1 cellular context compared by ENCODE assay signal in the genomic region with DNA sequence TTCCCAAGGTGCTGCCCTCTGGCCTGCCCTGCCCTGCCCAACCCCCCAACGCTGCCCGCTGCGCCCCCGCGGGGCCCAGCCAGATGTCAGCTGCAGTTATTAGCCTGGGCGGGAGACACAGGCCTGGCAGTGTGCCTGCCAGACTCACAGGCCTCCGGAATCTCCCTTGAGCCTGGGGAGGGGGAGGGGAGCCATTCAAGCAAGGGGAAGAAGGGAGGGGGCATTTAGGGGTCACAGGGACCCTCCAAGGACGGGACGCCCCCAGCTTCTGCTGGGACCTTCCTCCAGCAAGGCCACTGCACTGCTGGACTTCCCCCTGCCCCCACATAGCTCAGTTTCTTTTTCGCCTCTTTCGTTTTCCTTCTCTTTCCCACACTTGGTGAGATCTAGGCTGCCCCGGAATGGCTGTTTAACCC.
TF ChIP-seq lines count a peak whose summit lies in the region.

No MANE protein-coding gene starts in this region.

TF ChIP-seq in K562, 482 proteins besides CTCF, POLR2A, EP300 and RAD21 (continued from another document):
- TF ChIP-seq, protein P1, sequence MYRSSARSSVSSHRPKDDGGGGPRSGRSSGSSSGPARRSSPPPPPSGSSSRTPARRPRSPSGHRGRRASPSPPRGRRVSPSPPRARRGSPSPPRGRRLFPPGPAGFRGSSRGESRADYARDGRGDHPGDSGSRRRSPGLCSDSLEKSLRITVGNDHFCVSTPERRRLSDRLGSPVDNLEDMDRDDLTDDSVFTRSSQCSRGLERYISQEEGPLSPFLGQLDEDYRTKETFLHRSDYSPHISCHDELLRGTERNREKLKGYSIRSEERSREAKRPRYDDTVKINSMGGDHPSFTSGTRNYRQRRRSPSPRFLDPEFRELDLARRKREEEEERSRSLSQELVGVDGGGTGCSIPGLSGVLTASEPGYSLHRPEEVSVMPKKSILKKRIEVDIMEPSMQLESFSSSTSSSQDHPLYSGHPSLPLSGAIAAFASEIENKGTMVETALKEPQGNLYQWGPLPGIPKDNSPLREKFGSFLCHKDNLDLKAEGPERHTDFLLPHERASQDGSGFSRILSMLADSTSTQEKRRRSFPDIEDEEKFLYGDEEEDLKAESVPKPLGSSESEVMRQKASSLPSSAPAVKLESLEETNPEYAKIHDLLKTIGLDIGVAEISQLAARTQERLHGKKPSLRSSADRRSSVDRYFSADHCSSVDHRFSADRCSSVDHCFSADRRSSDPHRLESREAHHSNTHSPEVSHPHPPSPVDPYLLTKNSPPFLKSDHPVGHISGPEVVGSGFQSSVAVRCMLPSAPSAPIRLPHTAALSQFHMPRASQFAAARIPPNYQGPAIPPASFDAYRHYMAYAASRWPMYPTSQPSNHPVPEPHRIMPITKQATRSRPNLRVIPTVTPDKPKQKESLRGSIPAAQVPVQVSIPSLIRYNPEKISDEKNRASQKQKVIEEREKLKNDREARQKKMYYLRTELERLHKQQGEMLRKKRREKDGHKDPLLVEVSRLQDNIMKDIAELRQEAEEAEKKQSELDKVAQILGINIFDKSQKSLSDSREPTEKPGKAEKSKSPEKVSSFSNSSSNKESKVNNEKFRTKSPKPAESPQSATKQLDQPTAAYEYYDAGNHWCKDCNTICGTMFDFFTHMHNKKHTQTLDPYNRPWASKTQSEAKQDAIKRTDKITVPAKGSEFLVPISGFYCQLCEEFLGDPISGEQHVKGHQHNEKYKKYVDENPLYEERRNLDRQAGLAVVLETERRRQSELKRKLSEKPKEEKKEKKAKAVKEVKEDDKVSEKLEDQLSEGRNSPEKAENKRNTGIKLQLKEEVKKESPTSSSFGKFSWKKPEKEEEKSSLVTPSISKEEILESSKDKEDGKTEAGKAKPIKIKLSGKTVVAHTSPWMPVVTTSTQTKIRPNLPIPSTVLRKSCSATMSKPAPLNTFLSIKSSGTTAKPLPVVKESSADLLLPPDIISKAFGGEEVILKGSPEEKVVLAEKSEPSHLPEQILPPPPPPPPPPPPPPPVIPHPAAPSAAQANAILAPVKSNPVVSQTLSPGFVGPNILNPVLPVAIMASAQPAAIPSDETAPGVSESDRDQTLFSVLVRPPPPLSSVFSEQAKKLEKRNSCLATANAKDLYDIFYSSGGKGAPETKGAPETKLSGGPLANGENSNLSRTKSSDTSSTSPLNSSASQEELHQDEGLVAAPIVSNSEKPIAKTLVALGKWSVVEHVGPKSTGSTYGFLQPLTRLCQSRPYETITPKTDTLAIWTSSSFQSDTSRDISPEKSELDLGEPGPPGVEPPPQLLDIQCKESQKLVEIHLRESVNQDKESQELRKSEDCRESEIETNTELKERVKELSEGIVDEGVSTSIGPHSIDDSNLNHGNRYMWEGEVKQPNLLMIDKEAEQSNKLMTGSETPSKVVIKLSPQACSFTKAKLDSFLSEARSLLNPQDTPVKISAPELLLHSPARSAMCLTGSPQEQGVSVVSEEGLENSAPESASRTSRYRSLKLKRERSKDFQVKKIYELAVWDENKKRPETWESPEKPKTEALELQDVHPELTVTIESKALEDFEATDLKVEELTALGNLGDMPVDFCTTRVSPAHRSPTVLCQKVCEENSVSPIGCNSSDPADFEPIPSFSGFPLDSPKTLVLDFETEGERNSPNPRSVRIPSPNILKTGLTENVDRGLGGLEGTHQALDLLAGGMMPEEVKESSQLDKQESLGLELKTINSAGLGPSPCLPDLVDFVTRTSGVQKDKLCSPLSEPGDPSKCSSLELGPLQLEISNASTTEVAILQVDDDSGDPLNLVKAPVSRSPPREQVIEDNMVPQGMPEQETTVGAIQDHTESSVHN (IDR thresholded peaks at IDR 0.05; ENCODE audit: borderline replicate concordance in 1 of 2, low read depth in 1 of 2), result no peak
- no peak for TF ChIP-seq MYC (IDR thresholded peaks at IDR 0.05; ENCODE audit: low read depth, low read length)
- TF ChIP-seq MYC (CRISPR knock-in tag; IDR thresholded peaks at IDR 0.05; ENCODE audit: borderline replicate concordance, low read depth), result 0 out of 2 replicates have a peak, but pooled peaks have one; percentile 11
- TF ChIP-seq RBFOX2 (IDR thresholded peaks at IDR 0.05; ENCODE audit: low read depth, low read length), result peak; percentile 71
- TF ChIP-seq, protein P2, sequence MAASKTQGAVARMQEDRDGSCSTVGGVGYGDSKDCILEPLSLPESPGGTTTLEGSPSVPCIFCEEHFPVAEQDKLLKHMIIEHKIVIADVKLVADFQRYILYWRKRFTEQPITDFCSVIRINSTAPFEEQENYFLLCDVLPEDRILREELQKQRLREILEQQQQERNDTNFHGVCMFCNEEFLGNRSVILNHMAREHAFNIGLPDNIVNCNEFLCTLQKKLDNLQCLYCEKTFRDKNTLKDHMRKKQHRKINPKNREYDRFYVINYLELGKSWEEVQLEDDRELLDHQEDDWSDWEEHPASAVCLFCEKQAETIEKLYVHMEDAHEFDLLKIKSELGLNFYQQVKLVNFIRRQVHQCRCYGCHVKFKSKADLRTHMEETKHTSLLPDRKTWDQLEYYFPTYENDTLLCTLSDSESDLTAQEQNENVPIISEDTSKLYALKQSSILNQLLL (CRISPR knock-in tag; IDR thresholded peaks at IDR 0.05; ENCODE audit: borderline replicate concordance), result no peak
- TF ChIP-seq MBD2 (IDR thresholded peaks at IDR 0.05; ENCODE audit: borderline replicate concordance, low read depth), result peak; percentile 40; the same call in 1 of the 2 replicates
- no peak for TF ChIP-seq SAFB (IDR thresholded peaks at IDR 0.05; ENCODE audit: borderline replicate concordance, low read depth, low read length)
- TF ChIP-seq, protein P3, sequence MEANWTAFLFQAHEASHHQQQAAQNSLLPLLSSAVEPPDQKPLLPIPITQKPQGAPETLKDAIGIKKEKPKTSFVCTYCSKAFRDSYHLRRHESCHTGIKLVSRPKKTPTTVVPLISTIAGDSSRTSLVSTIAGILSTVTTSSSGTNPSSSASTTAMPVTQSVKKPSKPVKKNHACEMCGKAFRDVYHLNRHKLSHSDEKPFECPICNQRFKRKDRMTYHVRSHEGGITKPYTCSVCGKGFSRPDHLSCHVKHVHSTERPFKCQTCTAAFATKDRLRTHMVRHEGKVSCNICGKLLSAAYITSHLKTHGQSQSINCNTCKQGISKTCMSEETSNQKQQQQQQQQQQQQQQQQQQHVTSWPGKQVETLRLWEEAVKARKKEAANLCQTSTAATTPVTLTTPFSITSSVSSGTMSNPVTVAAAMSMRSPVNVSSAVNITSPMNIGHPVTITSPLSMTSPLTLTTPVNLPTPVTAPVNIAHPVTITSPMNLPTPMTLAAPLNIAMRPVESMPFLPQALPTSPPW (CRISPR knock-in tag; IDR thresholded peaks at IDR 0.05), result peak; percentile 64; the same call in 1 of the 2 replicates
- TF ChIP-seq ELF4 (CRISPR knock-in tag; IDR thresholded peaks at IDR 0.05), result no peak
- TF ChIP-seq ATF1 (CRISPR knock-in tag; IDR thresholded peaks at IDR 0.05), result no peak
- no peak for TF ChIP-seq ATF1 (tag; IDR thresholded peaks at IDR 0.05)
- no peak for TF ChIP-seq HDAC8 (tag; IDR thresholded peaks at IDR 0.05)
- peak in 1 of 2 experiments; percentile 6; a peak in 1 of 4 replicates for TF ChIP-seq TRIM24 (IDR thresholded peaks at IDR 0.05)
- TF ChIP-seq ZBTB7A (IDR thresholded peaks at IDR 0.05; ENCODE audit: borderline replicate concordance, control insufficient read depth, low read depth, low read length), result peak; percentile 88
- 0 out of 2 replicates have a peak, but pooled peaks have one; percentile 60 for TF ChIP-seq E2F3 (CRISPR knock-in tag; IDR thresholded peaks at IDR 0.05)
- TF ChIP-seq GATAD2B (IDR thresholded peaks at IDR 0.05; ENCODE audit: borderline replicate concordance), result no peak
- TF ChIP-seq DACH1 (IDR thresholded peaks at IDR 0.05; ENCODE audit: partially characterized antibody), result peak; percentile 61
- peak; percentile 26 for TF ChIP-seq SMAD1 (IDR thresholded peaks at IDR 0.05; ENCODE audit: low read depth, low read length, partially characterized antibody)
- TF ChIP-seq TAF7 (tag; IDR thresholded peaks at IDR 0.05), result 0 out of 2 replicates have a peak, but pooled peaks have one; percentile 11
- TF ChIP-seq ARID1B (IDR thresholded peaks at IDR 0.05), result peak; percentile 38; the same call in 1 of the 2 replicates
- TF ChIP-seq ZFX (CRISPR knock-in tag; IDR thresholded peaks at IDR 0.05), result peak; percentile 60
- peak; percentile 50 for TF ChIP-seq TCF3 (CRISPR knock-in tag; IDR thresholded peaks at IDR 0.05)
- no peak for TF ChIP-seq ZNF174 (CRISPR knock-in tag; IDR thresholded peaks at IDR 0.05)
- peak in 1 of 2 experiments; percentile 45; a peak in 2 of 4 replicates for TF ChIP-seq MAZ (CRISPR knock-in tag; conservative IDR thresholded peaks at IDR 0.05 in 1 of 2, IDR thresholded peaks at IDR 0.05 in 1 of 2)
- TF ChIP-seq, protein P4, sequence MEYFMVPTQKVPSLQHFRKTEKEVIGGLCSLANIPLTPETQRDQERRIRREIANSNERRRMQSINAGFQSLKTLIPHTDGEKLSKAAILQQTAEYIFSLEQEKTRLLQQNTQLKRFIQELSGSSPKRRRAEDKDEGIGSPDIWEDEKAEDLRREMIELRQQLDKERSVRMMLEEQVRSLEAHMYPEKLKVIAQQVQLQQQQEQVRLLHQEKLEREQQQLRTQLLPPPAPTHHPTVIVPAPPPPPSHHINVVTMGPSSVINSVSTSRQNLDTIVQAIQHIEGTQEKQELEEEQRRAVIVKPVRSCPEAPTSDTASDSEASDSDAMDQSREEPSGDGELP (CRISPR knock-in tag; IDR thresholded peaks at IDR 0.05; ENCODE audit: borderline replicate concordance), result peak; percentile 74; the same call in 1 of the 2 replicates
- TF ChIP-seq POLR2G (IDR thresholded peaks at IDR 0.05; ENCODE audit: low read depth, low read length), result peak; percentile 73
- 0 out of 2 replicates have a peak, but pooled peaks have one; percentile 52 for TF ChIP-seq NFRKB (IDR thresholded peaks at IDR 0.05; ENCODE audit: low read depth)
- TF ChIP-seq GATAD2A (IDR thresholded peaks at IDR 0.05), result peak; percentile 86
- TF ChIP-seq ARNT (IDR thresholded peaks at IDR 0.05), result 0 out of 4 replicates have a peak, but pooled peaks of 1 of the 2 experiments have one; percentile 24
- peak; percentile 63 for TF ChIP-seq NCOR1 (IDR thresholded peaks at IDR 0.05)
- TF ChIP-seq JUND (IDR thresholded peaks at IDR 0.05; ENCODE audit: borderline replicate concordance, low read depth, low read length), result peak; percentile 18; the same call in 1 of the 2 replicates
- no peak; the same call in 2 of the 3 replicates for TF ChIP-seq JUND (tag; IDR thresholded peaks at IDR 0.05; ENCODE audit: borderline replicate concordance, low read depth, low read length)
- 0 out of 2 replicates have a peak, but pooled peaks have one; percentile 49 for TF ChIP-seq ZBTB17 (CRISPR knock-in tag; IDR thresholded peaks at IDR 0.05)
- TF ChIP-seq RBBP5 (IDR thresholded peaks at IDR 0.05; ENCODE audit: borderline replicate concordance, insufficient read depth, low read length, poor library complexity, severe bottlenecking), result peak; percentile 46
- TF ChIP-seq CBFA2T2 (conservative IDR thresholded peaks at IDR 0.05), result peak; percentile 50
- peak; percentile 73 for TF ChIP-seq EGR1 (conservative IDR thresholded peaks at IDR 0.05)
- TF ChIP-seq DNMT1 (IDR thresholded peaks at IDR 0.05), result no peak
- no peak for TF ChIP-seq NR2C2 (CRISPR knock-in tag; IDR thresholded peaks at IDR 0.05)
- peak; percentile 68 for TF ChIP-seq NR2C2 (tag; IDR thresholded peaks at IDR 0.05)
- no peak for TF ChIP-seq SP1 (CRISPR knock-in tag; IDR thresholded peaks at IDR 0.05)
- TF ChIP-seq, protein P5, sequence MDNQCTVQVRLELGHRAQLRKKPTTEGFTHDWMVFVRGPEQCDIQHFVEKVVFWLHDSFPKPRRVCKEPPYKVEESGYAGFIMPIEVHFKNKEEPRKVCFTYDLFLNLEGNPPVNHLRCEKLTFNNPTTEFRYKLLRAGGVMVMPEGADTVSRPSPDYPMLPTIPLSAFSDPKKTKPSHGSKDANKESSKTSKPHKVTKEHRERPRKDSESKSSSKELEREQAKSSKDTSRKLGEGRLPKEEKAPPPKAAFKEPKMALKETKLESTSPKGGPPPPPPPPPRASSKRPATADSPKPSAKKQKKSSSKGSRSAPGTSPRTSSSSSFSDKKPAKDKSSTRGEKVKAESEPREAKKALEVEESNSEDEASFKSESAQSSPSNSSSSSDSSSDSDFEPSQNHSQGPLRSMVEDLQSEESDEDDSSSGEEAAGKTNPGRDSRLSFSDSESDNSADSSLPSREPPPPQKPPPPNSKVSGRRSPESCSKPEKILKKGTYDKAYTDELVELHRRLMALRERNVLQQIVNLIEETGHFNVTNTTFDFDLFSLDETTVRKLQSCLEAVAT (IDR thresholded peaks at IDR 0.05), result 0 out of 4 replicates have a peak, but pooled peaks of 1 of the 2 experiments have one; percentile 41
- TF ChIP-seq MECOM (CRISPR knock-in tag; IDR thresholded peaks at IDR 0.05), result no peak
- peak in 1 of 3 experiments; percentile 23 for TF ChIP-seq YY1 (IDR thresholded peaks at IDR 0.05; ENCODE audit: borderline replicate concordance in 1 of 3, control insufficient read depth in 1 of 3, extremely low read depth in 1 of 3, insufficient read depth in 3 of 3, insufficient read length in 1 of 3, insufficient replicate concordance in 2 of 3, low read depth in 1 of 3, low read length in 2 of 3)
- TF ChIP-seq, protein P6, sequence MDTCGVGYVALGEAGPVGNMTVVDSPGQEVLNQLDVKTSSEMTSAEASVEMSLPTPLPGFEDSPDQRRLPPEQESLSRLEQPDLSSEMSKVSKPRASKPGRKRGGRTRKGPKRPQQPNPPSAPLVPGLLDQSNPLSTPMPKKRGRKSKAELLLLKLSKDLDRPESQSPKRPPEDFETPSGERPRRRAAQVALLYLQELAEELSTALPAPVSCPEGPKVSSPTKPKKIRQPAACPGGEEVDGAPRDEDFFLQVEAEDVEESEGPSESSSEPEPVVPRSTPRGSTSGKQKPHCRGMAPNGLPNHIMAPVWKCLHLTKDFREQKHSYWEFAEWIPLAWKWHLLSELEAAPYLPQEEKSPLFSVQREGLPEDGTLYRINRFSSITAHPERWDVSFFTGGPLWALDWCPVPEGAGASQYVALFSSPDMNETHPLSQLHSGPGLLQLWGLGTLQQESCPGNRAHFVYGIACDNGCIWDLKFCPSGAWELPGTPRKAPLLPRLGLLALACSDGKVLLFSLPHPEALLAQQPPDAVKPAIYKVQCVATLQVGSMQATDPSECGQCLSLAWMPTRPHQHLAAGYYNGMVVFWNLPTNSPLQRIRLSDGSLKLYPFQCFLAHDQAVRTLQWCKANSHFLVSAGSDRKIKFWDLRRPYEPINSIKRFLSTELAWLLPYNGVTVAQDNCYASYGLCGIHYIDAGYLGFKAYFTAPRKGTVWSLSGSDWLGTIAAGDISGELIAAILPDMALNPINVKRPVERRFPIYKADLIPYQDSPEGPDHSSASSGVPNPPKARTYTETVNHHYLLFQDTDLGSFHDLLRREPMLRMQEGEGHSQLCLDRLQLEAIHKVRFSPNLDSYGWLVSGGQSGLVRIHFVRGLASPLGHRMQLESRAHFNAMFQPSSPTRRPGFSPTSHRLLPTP (IDR thresholded peaks at IDR 0.05; ENCODE audit: borderline replicate concordance, extremely low read depth, insufficient read length), result no peak
- 0 out of 2 replicates have a peak, but pooled peaks have one; percentile 60 for TF ChIP-seq ZNF589 (CRISPR knock-in tag; IDR thresholded peaks at IDR 0.05; ENCODE audit: low read depth)
- TF ChIP-seq CBFA2T3 (IDR thresholded peaks at IDR 0.05), result peak; percentile 72
- 0 out of 2 replicates have a peak, but pooled peaks have one; percentile 16 for TF ChIP-seq ZNF431 (CRISPR knock-in tag; IDR thresholded peaks at IDR 0.05)
- no peak for TF ChIP-seq ZC3H4 (CRISPR knock-in tag; IDR thresholded peaks at IDR 0.05; ENCODE audit: borderline replicate concordance)
